In genomic region chr10:93542358-93542791, GRCh38 we compare ENCODE assay signal across 10 cellular contexts. TPM values are rescaled to one million over a fixed set of nuclear protein-coding genes. Genes with fewer than 3 reads are reported as not detected.
A peak's percentile ranks its signal among the peaks of the same experiment; 100 is the strongest.
DNase-seq lines count a peak whose midpoint lies in the region; ATAC-seq and TF ChIP-seq lines count a peak whose summit lies in the region.
"Had no signal": no experiment of that assay in that cellular context is flagged by ENCODE, and none has a peak within 500 bp of the region (broad histone marks: within the 10 kb centered on the region; RNA-seq: fewer than 3 reads in every experiment).

No MANE protein-coding gene starts in this region.

- no peak for TF ChIP-seq POLR2A in gastrocnemius medialis (IDR thresholded peaks at IDR 0.05)

- H3K9me3 ChIP-seq in GM23248 (ENCODE audit: low read depth) = no peaks in the 10 kb centered on the region
- H3K9me3 ChIP-seq in gastrocnemius medialis = no peaks in the 10 kb centered on the region

- peak overlapping the region; percentile 74 for H3K4me2 ChIP-seq in GM23248 (ENCODE audit: unreplicated experiment)

- no peaks in the 10 kb centered on the region for H4K20me1 ChIP-seq in GM23248 (ENCODE audit: insufficient read depth)

- peak overlapping the region; percentile 53 for H3K4me3 ChIP-seq in GM23248
- H3K4me3 ChIP-seq in gastrocnemius medialis = peak overlapping the region in 2 of 4 donors; percentile 17 to 40

- ATAC-seq in foreskin keratinocyte (peak; percentile 31), gastrocnemius medialis (peak; percentile 36 to 47), HG02571 (IDR thresholded peaks at IDR 0.05; ENCODE audit: unreplicated experiment) (no peak), HG03469 (IDR thresholded peaks at IDR 0.05; ENCODE audit: unreplicated experiment) (no peak), HG02840 (IDR thresholded peaks at IDR 0.05; ENCODE audit: low FRiP score, unreplicated experiment) (no peak), GM21526 (IDR thresholded peaks at IDR 0.05; ENCODE audit: low FRiP score, unreplicated experiment) (no peak)

- TF ChIP-seq CTCF in foreskin keratinocyte (conservative IDR thresholded peaks at IDR 0.05) = no peak
- peak in 1 of 5 experiments; percentile 1 for TF ChIP-seq CTCF in gastrocnemius medialis (IDR thresholded peaks at IDR 0.05 in 4 of 5, conservative IDR thresholded peaks at IDR 0.05 in 1 of 5)

- in situ Hi-C loops in GM23248 (cut with MboI) = loop anchor here (10.0 kb wide), 1 partner anchor 132 kb away; no protein-coding TSS in a partner anchor
- in situ Hi-C loops in gastrocnemius medialis (cut with MboI; ENCODE audit: low sequenced_read_pairs in 4 of 4) = loop anchor here in 1 of 4 donors (10.0 kb wide), 1 partner anchor 132 kb away; no protein-coding TSS in a partner anchor

- peak overlapping the region; percentile 34; the same call in 1 of the 2 replicates for H2AFZ ChIP-seq in GM23248

- intact Hi-C loops in gastrocnemius medialis (cut with DNase I; ENCODE audit: low total_unique reads) = no loop called here

- no peaks in the 10 kb centered on the region for H3F3A ChIP-seq in GM23248 (ENCODE audit: insufficient read depth)

- peaks cover 9% of the 10 kb centered on the region for H3K27me3 ChIP-seq in GM23248 (replicated peaks; ENCODE audit: insufficient read depth)
- peaks cover 10% of the 10 kb centered on the region for H3K27me3 ChIP-seq in foreskin keratinocyte
- no peaks in the 10 kb centered on the region for H3K27me3 ChIP-seq in gastrocnemius medialis

- DNase-seq in GM23248 (peak; percentile 30), NCI-H82 treated with DMSO at 0.1 percent for 48 hours (lab: John Stamatoyannopoulos, UW; ENCODE audit: unreplicated experiment) (peak; percentile 95), foreskin keratinocyte (no peak), gastrocnemius medialis (no peak)
- DNase-seq: activated naive CD8-positive, alpha-beta T cell treated with anti-CD3 and anti-CD28 coated beads, Interleukin-2, amount 10 ng/mL, durations not matched to agents 7 days and 5 days had no signal

- H3K36me3 ChIP-seq in GM23248 (ENCODE audit: low read depth) = no peaks in the 10 kb centered on the region
- no peaks in the 10 kb centered on the region for H3K36me3 ChIP-seq in gastrocnemius medialis

- H3K27ac ChIP-seq in GM23248 (no peak overlapping the region), foreskin keratinocyte (no peak overlapping the region), gastrocnemius medialis (no peak overlapping the region)

- no peaks in the 10 kb centered on the region for H3K9me2 ChIP-seq in GM23248 (ENCODE audit: insufficient read depth)

- H3K4me1 ChIP-seq in GM23248 (ENCODE audit: insufficient read depth) = no peaks in the 10 kb centered on the region
- no peaks in the 10 kb centered on the region for H3K4me1 ChIP-seq in foreskin keratinocyte
- H3K4me1 ChIP-seq in gastrocnemius medialis = no peaks in the 10 kb centered on the region

- no peaks in the 10 kb centered on the region for H3K79me2 ChIP-seq in GM23248 (ENCODE audit: insufficient read depth)

- no peak overlapping the region for H3K9ac ChIP-seq in GM23248

- WGBS in GM23248 (ENCODE audit: low coverage in 1 of 2, low lambda C conversion rate in 2 of 2, missing lambda C conversion rate in 2 of 2), 2 experiments = 0 to 2% methylated on average over 10 of the region's 10 CpGs

RNA-seq across cellular contexts. Expression of gene FFAR4, which starts 24.1 kb away (rescaled TPM):
- total RNA-seq in GM23248 (2014; rRNA removed; shearing (Covaris generic)) = not detected in 2 replicates
- polyA plus RNA-seq in GM23248 (2016; fragmentation: Nextera tagmentation; extraction: Ambion mirVana) (not detected in 2 replicates), foreskin keratinocyte (not detected in 2 replicates)
- total RNA-seq in foreskin keratinocyte (not detected in 2 replicates), gastrocnemius medialis (under 1 TPM in 2 of 4 donors, not detected in 2; 0.10 to 0.17 TPM)
- total RNA-seq: activated naive CD8-positive, alpha-beta T cell treated with anti-CD3 and anti-CD28 coated beads, Interleukin-2, amount 10 ng/mL, durations not matched to agents 7 days and 5 days; pulmonary artery endothelial cell had no signal

RNA-seq across cellular contexts. Expression of gene CEP55, which starts 46.0 kb away (rescaled TPM):
- 21.5 and 32.4 TPM in 2 replicates for total RNA-seq in GM23248 (2014; rRNA removed; shearing (Covaris generic))
- polyA plus RNA-seq in GM23248 (2016; fragmentation: Nextera tagmentation; extraction: Ambion mirVana) = 14.9 and 16.8 TPM in 2 replicates
- total RNA-seq in foreskin keratinocyte = 58.5 and 78.4 TPM in 2 replicates
- 28.2 and 42.3 TPM in 2 replicates for polyA plus RNA-seq in foreskin keratinocyte
- under 1 TPM; 0.32 to 0.62 (median 0.37) TPM for total RNA-seq in gastrocnemius medialis

RNA-seq across cellular contexts. Expression of gene RBP4, which starts 58.7 kb away (rescaled TPM):
- total RNA-seq in GM23248 (2014; rRNA removed; shearing (Covaris generic)) = 1.1 TPM in 1 of 2 replicates, not detected in the other
- polyA plus RNA-seq in GM23248 (2016; fragmentation: Nextera tagmentation; extraction: Ambion mirVana) (0.46 and 0.90 TPM in 2 replicates), foreskin keratinocyte (not detected in 2 replicates)
- total RNA-seq in foreskin keratinocyte (not detected in 2 replicates), gastrocnemius medialis (10 to 100 TPM in 1 of 4 donors, 1 to 10 TPM in 3; 3.8 to 16.2 (median 7.7) TPM)
- total RNA-seq: activated naive CD8-positive, alpha-beta T cell treated with anti-CD3 and anti-CD28 coated beads, Interleukin-2, amount 10 ng/mL, durations not matched to agents 7 days and 5 days; pulmonary artery endothelial cell had no signal

Comparison
In these comparisons a context has a peak if more than half of its experiments do, and no peak if none do; other contexts are left out.
1. DNase-seq: peak in GM23248 (single experiment) and NCI-H82 treated with DMSO at 0.1 percent for 48 hours (single experiment); none in foreskin keratinocyte (0 of 2) and gastrocnemius medialis (0 of 2).
2. ATAC-seq: peak in foreskin keratinocyte (single experiment) and gastrocnemius medialis (2 of 2); none in HG02571 (single experiment), HG03469 (single experiment), HG02840 (single experiment) and GM21526 (single experiment).
3. RNA of gene CEP55, which starts 46.0 kb away (total RNA-seq): 58.5 to 78.4 TPM in foreskin keratinocyte and 21.5 to 32.4 TPM in GM23248; 0.32 to 0.62 TPM in gastrocnemius medialis; every median in the first group is over 10 times any median in the second.